In the genomic region with DNA sequence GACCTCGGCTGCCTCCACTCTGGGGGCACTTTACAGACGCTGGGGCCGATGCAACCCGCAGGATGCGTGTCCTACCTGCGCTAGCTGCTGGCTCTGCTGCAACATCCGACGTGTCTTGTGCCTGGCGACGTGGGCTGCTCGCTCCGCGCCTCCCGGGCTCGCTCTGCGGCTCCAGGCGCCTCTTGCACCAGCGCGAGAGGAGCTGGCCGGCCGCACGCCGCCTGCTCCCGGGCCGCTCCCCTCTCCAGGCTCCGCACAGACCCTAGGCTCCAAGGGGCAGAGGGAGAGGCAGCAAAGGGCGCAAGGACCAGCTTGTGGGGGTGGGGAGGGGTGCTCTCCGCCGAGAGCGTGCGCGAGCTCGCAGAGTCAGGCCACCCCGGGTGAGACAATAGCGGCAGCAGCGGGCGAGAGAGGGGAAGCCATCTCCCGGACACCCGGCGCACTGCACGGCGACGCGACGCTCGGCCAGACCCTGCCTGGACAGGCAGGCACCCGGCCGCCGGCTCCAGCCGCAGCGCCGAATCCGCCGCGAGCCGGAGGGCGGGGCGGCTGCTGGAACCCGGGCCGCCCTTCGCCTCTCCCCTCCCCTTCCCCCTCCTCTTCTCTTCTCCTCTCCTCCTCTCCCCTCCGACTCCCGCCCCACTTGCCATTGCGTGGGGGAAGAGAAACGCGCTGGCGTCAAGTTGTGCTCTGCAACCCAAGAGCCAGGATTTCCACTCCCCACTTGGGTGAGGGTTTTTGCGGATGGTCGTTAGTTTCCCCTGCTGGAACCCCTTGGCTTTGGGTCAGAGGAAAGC, we compare ENCODE assay signal across 1 cellular context.
A peak's percentile ranks its signal among the peaks of the same experiment; 100 is the strongest.
TF ChIP-seq lines count a peak whose summit lies in the region.

A gene with protein sequence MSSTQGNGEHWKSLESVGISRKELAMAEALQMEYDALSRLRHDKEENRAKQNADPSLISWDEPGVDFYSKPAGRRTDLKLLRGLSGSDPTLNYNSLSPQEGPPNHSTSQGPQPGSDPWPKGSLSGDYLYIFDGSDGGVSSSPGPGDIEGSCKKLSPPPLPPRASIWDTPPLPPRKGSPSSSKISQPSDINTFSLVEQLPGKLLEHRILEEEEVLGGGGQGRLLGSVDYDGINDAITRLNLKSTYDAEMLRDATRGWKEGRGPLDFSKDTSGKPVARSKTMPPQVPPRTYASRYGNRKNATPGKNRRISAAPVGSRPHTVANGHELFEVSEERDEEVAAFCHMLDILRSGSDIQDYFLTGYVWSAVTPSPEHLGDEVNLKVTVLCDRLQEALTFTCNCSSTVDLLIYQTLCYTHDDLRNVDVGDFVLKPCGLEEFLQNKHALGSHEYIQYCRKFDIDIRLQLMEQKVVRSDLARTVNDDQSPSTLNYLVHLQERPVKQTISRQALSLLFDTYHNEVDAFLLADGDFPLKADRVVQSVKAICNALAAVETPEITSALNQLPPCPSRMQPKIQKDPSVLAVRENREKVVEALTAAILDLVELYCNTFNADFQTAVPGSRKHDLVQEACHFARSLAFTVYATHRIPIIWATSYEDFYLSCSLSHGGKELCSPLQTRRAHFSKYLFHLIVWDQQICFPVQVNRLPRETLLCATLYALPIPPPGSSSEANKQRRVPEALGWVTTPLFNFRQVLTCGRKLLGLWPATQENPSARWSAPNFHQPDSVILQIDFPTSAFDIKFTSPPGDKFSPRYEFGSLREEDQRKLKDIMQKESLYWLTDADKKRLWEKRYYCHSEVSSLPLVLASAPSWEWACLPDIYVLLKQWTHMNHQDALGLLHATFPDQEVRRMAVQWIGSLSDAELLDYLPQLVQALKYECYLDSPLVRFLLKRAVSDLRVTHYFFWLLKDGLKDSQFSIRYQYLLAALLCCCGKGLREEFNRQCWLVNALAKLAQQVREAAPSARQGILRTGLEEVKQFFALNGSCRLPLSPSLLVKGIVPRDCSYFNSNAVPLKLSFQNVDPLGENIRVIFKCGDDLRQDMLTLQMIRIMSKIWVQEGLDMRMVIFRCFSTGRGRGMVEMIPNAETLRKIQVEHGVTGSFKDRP (N-terminal part only) (minus strand): TSS at position 525 of the 797 bp plus-strand sequence. CDS start 25,003 bp downstream, outside the sequence.

TF ChIP-seq in HepG2, 621 proteins besides CTCF, POLR2A, EP300 and RAD21 (continued from another document and continues in another):
- TF ChIP-seq, protein P1, sequence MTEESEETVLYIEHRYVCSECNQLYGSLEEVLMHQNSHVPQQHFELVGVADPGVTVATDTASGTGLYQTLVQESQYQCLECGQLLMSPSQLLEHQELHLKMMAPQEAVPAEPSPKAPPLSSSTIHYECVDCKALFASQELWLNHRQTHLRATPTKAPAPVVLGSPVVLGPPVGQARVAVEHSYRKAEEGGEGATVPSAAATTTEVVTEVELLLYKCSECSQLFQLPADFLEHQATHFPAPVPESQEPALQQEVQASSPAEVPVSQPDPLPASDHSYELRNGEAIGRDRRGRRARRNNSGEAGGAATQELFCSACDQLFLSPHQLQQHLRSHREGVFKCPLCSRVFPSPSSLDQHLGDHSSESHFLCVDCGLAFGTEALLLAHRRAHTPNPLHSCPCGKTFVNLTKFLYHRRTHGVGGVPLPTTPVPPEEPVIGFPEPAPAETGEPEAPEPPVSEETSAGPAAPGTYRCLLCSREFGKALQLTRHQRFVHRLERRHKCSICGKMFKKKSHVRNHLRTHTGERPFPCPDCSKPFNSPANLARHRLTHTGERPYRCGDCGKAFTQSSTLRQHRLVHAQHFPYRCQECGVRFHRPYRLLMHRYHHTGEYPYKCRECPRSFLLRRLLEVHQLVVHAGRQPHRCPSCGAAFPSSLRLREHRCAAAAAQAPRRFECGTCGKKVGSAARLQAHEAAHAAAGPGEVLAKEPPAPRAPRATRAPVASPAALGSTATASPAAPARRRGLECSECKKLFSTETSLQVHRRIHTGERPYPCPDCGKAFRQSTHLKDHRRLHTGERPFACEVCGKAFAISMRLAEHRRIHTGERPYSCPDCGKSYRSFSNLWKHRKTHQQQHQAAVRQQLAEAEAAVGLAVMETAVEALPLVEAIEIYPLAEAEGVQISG (CRISPR knock-in tag; IDR thresholded peaks at IDR 0.05): peak; percentile 77
- TF ChIP-seq SMAD3 (CRISPR knock-in tag; IDR thresholded peaks at IDR 0.05) (no peak), ZNF501 (CRISPR knock-in tag; IDR thresholded peaks at IDR 0.05) (peak; percentile 61; the same call in 1 of the 2 replicates), ZNF737 (CRISPR knock-in tag; IDR thresholded peaks at IDR 0.05; ENCODE audit: borderline replicate concordance) (no peak), ZNF205 (CRISPR knock-in tag; IDR thresholded peaks at IDR 0.05) (peak; percentile 59; the same call in 1 of the 2 replicates), STAG1 (CRISPR knock-in tag; IDR thresholded peaks at IDR 0.05) (peak; percentile 47), ZNF232 (CRISPR knock-in tag; IDR thresholded peaks at IDR 0.05; ENCODE audit: borderline replicate concordance) (0 out of 2 replicates have a peak, but pooled peaks have one; percentile 66), FOXA1 (IDR thresholded peaks at IDR 0.05) (no peak), FOXA1 (CRISPR knock-in tag; IDR thresholded peaks at IDR 0.05) (peak; percentile 18; the same call in 1 of the 2 replicates), CBFB (CRISPR knock-in tag; IDR thresholded peaks at IDR 0.05) (peak; percentile 52; the same call in 1 of the 2 replicates), ZNF569 (CRISPR knock-in tag; IDR thresholded peaks at IDR 0.05; ENCODE audit: borderline replicate concordance) (no peak), ZNF615 (CRISPR knock-in tag; IDR thresholded peaks at IDR 0.05; ENCODE audit: borderline replicate concordance) (no peak), ZC3H4 (CRISPR knock-in tag; IDR thresholded peaks at IDR 0.05; ENCODE audit: borderline replicate concordance) (0 out of 2 replicates have a peak, but pooled peaks have one; percentile 8), ZNF589 (CRISPR knock-in tag; conservative IDR thresholded peaks at IDR 0.05) (0 out of 2 replicates have a peak, but pooled peaks have one; percentile 63), NRL (CRISPR knock-in tag; IDR thresholded peaks at IDR 0.05; ENCODE audit: borderline replicate concordance) (peak; percentile 88), ZNF816 (CRISPR knock-in tag; IDR thresholded peaks at IDR 0.05; ENCODE audit: borderline replicate concordance) (no peak; the same call in 1 of the 2 replicates), MED8 (CRISPR knock-in tag; IDR thresholded peaks at IDR 0.05; ENCODE audit: insufficient replicate concordance) (peak; percentile 69), EEA1 (CRISPR knock-in tag; IDR thresholded peaks at IDR 0.05; ENCODE audit: borderline replicate concordance) (peak; percentile 23; the same call in 1 of the 2 replicates), PHF5A (CRISPR knock-in tag; IDR thresholded peaks at IDR 0.05; ENCODE audit: low read depth, unreplicated experiment) (no peak), NFKB2 (CRISPR knock-in tag; IDR thresholded peaks at IDR 0.05; ENCODE audit: borderline replicate concordance) (peak; percentile 87; the same call in 1 of the 2 replicates), CENPT (CRISPR knock-in tag; IDR thresholded peaks at IDR 0.05; ENCODE audit: low read depth) (peak; percentile 93; the same call in 1 of the 2 replicates), ARNT2 (CRISPR knock-in tag; IDR thresholded peaks at IDR 0.05; ENCODE audit: low read depth) (peak; percentile 25; the same call in 1 of the 2 replicates), SNAPC2 (CRISPR knock-in tag; IDR thresholded peaks at IDR 0.05) (0 out of 2 replicates have a peak, but pooled peaks have one; percentile 50), WIZ (CRISPR knock-in tag; IDR thresholded peaks at IDR 0.05) (peak; percentile 4; the same call in 1 of the 2 replicates), ZNF274 (CRISPR knock-in tag; IDR thresholded peaks at IDR 0.05) (peak; percentile 71; the same call in 1 of the 2 replicates)
- TF ChIP-seq, protein P2, sequence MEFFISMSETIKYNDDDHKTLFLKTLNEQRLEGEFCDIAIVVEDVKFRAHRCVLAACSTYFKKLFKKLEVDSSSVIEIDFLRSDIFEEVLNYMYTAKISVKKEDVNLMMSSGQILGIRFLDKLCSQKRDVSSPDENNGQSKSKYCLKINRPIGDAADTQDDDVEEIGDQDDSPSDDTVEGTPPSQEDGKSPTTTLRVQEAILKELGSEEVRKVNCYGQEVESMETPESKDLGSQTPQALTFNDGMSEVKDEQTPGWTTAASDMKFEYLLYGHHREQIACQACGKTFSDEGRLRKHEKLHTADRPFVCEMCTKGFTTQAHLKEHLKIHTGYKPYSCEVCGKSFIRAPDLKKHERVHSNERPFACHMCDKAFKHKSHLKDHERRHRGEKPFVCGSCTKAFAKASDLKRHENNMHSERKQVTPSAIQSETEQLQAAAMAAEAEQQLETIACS (CRISPR knock-in tag; IDR thresholded peaks at IDR 0.05): peak; percentile 57; the same call in 1 of the 2 replicates
- TF ChIP-seq, protein P3, sequence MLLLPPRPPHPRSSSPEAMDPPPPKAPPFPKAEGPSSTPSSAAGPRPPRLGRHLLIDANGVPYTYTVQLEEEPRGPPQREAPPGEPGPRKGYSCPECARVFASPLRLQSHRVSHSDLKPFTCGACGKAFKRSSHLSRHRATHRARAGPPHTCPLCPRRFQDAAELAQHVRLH (CRISPR knock-in tag; IDR thresholded peaks at IDR 0.05; ENCODE audit: borderline replicate concordance, low read depth): peak; percentile 70
- TF ChIP-seq, protein P4, sequence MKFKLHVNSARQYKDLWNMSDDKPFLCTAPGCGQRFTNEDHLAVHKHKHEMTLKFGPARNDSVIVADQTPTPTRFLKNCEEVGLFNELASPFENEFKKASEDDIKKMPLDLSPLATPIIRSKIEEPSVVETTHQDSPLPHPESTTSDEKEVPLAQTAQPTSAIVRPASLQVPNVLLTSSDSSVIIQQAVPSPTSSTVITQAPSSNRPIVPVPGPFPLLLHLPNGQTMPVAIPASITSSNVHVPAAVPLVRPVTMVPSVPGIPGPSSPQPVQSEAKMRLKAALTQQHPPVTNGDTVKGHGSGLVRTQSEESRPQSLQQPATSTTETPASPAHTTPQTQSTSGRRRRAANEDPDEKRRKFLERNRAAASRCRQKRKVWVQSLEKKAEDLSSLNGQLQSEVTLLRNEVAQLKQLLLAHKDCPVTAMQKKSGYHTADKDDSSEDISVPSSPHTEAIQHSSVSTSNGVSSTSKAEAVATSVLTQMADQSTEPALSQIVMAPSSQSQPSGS (CRISPR knock-in tag; IDR thresholded peaks at IDR 0.05): peak; percentile 66; the same call in 1 of the 2 replicates
- TF ChIP-seq, protein P5, sequence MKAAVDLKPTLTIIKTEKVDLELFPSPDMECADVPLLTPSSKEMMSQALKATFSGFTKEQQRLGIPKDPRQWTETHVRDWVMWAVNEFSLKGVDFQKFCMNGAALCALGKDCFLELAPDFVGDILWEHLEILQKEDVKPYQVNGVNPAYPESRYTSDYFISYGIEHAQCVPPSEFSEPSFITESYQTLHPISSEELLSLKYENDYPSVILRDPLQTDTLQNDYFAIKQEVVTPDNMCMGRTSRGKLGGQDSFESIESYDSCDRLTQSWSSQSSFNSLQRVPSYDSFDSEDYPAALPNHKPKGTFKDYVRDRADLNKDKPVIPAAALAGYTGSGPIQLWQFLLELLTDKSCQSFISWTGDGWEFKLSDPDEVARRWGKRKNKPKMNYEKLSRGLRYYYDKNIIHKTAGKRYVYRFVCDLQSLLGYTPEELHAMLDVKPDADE (CRISPR knock-in tag; IDR thresholded peaks at IDR 0.05): 0 out of 2 replicates have a peak, but pooled peaks have one; percentile 82
- TF ChIP-seq, protein P6, sequence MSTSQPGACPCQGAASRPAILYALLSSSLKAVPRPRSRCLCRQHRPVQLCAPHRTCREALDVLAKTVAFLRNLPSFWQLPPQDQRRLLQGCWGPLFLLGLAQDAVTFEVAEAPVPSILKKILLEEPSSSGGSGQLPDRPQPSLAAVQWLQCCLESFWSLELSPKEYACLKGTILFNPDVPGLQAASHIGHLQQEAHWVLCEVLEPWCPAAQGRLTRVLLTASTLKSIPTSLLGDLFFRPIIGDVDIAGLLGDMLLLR (CRISPR knock-in tag; IDR thresholded peaks at IDR 0.05): peak; percentile 82; the same call in 1 of the 2 replicates
- TF ChIP-seq, protein P7, sequence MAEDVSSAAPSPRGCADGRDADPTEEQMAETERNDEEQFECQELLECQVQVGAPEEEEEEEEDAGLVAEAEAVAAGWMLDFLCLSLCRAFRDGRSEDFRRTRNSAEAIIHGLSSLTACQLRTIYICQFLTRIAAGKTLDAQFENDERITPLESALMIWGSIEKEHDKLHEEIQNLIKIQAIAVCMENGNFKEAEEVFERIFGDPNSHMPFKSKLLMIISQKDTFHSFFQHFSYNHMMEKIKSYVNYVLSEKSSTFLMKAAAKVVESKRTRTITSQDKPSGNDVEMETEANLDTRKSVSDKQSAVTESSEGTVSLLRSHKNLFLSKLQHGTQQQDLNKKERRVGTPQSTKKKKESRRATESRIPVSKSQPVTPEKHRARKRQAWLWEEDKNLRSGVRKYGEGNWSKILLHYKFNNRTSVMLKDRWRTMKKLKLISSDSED (CRISPR knock-in tag; IDR thresholded peaks at IDR 0.05): peak; percentile 44; the same call in 1 of the 2 replicates
- TF ChIP-seq, protein P8, sequence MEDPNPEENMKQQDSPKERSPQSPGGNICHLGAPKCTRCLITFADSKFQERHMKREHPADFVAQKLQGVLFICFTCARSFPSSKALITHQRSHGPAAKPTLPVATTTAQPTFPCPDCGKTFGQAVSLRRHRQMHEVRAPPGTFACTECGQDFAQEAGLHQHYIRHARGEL (CRISPR knock-in tag; IDR thresholded peaks at IDR 0.05): peak; percentile 86
- TF ChIP-seq, protein P9, sequence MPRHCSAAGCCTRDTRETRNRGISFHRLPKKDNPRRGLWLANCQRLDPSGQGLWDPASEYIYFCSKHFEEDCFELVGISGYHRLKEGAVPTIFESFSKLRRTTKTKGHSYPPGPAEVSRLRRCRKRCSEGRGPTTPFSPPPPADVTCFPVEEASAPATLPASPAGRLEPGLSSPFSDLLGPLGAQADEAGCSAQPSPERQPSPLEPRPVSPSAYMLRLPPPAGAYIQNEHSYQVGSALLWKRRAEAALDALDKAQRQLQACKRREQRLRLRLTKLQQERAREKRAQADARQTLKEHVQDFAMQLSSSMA (CRISPR knock-in tag; IDR thresholded peaks at IDR 0.05): peak; percentile 25; the same call in 1 of the 2 replicates
- TF ChIP-seq, protein P10, sequence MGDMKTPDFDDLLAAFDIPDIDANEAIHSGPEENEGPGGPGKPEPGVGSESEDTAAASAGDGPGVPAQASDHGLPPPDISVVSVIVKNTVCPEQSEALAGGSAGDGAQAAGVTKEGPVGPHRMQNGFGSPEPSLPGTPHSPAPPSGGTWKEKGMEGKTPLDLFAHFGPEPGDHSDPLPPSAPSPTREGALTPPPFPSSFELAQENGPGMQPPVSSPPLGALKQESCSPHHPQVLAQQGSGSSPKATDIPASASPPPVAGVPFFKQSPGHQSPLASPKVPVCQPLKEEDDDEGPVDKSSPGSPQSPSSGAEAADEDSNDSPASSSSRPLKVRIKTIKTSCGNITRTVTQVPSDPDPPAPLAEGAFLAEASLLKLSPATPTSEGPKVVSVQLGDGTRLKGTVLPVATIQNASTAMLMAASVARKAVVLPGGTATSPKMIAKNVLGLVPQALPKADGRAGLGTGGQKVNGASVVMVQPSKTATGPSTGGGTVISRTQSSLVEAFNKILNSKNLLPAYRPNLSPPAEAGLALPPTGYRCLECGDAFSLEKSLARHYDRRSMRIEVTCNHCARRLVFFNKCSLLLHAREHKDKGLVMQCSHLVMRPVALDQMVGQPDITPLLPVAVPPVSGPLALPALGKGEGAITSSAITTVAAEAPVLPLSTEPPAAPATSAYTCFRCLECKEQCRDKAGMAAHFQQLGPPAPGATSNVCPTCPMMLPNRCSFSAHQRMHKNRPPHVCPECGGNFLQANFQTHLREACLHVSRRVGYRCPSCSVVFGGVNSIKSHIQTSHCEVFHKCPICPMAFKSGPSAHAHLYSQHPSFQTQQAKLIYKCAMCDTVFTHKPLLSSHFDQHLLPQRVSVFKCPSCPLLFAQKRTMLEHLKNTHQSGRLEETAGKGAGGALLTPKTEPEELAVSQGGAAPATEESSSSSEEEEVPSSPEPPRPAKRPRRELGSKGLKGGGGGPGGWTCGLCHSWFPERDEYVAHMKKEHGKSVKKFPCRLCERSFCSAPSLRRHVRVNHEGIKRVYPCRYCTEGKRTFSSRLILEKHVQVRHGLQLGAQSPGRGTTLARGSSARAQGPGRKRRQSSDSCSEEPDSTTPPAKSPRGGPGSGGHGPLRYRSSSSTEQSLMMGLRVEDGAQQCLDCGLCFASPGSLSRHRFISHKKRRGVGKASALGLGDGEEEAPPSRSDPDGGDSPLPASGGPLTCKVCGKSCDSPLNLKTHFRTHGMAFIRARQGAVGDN (CRISPR knock-in tag; IDR thresholded peaks at IDR 0.05): peak; percentile 92
